Comparison of ENCODE assay signal across 8 cellular contexts in genomic region chr18:70205421-70206397, GRCh38. TPM values are rescaled to one million over a fixed set of nuclear protein-coding genes. Genes with fewer than 3 reads are reported as not detected.
DNase-seq lines count a peak whose midpoint lies in the region; ATAC-seq and TF ChIP-seq lines count a peak whose summit lies in the region.

RTTN (minus strand) TSS chr18:70205687; CDS start chr18:70205658, 29 bp downstream.

- H3K9ac ChIP-seq in liver (ENCODE audit: low read depth in 1 of 2, low read length in 2 of 2), result peak within 1 kb of the TSS; percentile 63 to 93

- no peak for TF ChIP-seq CTCF in C4-2B (conservative IDR thresholded peaks at IDR 0.05)
- TF ChIP-seq CTCF in liver (IDR thresholded peaks at IDR 0.05; ENCODE audit: low read depth, low read length, missing input control), result no peak

- no peaks in the 10 kb centered on the region for H3K36me3 ChIP-seq in liver (ENCODE audit: control insufficient read depth in 4 of 4, insufficient read depth in 3 of 4, low read depth in 1 of 4, low read length in 3 of 4)

- peak; percentile 47 to 61 for TF ChIP-seq RAD21 in liver (IDR thresholded peaks at IDR 0.05)

- H3K4me3 ChIP-seq in liver (ENCODE audit: low read depth in 1 of 3, low read length in 3 of 3), result peak within 1 kb of the TSS; percentile 80 to 96 (median 94)

- H3K9me3 ChIP-seq in liver (ENCODE audit: control insufficient read depth in 4 of 4, low read length in 3 of 4), result no peaks in the 10 kb centered on the region

- H3K27me3 ChIP-seq in liver (ENCODE audit: control insufficient read depth in 4 of 4, insufficient read depth in 4 of 4, low read length in 3 of 4), result no peaks in the 10 kb centered on the region

- H3K27ac ChIP-seq in C4-2B (peak within 1 kb of the TSS; percentile 73), liver (ENCODE audit: low read depth in 1 of 2, low read length in 2 of 2) (peak within 1 kb of the TSS; percentile 94 to 96)

- DNase-seq in NCI-H82 (lab: John Stamatoyannopoulos, UW) (peak; percentile 96), dermis microvascular lymphatic vessel endothelial cell (ENCODE audit: low read depth in 2 of 2) (peak; percentile 90 to 95)
- peak; percentile 91 to 93 for DNase-seq in activated CD4-positive, alpha-beta T cell treated with anti-CD3 and anti-CD28 coated beads, Interleukin-2, amount 50 U/mL, for 48 hours
- peak; percentile 92 for DNase-seq in stimulated activated CD4-positive, alpha-beta T cell treated with anti-CD3 and anti-CD28 coated beads, Interleukin-4, amount 100 ng/mL, for 24 hours

- WGBS in liver, result under 1% methylated on average over 78 of the region's 78 CpGs

- ATAC-seq in GM19397 (IDR thresholded peaks at IDR 0.05; ENCODE audit: unreplicated experiment) (peak; percentile 99), HG03571 (IDR thresholded peaks at IDR 0.05; ENCODE audit: unreplicated experiment) (peak; percentile 99)

- H3K4me1 ChIP-seq in liver (ENCODE audit: control insufficient read depth in 4 of 4, insufficient read depth in 4 of 4, low read length in 3 of 4), result peaks cover 4 to 19% (median 16%) of the 10 kb centered on the region in 4 donors

TF ChIP-seq in liver, 16 proteins besides CTCF, POLR2A, EP300 and RAD21:
- TF ChIP-seq ATF3 (IDR thresholded peaks at IDR 0.05) (no peak), FOXA1 (IDR thresholded peaks at IDR 0.05) (peak; percentile 7), ZBTB33 (IDR thresholded peaks at IDR 0.05) (peak; percentile 20), YY1 (IDR thresholded peaks at IDR 0.05) (peak; percentile 73), JUND (IDR thresholded peaks at IDR 0.05) (peak in 1 of 2 donors; percentile 39), RXRA (IDR thresholded peaks at IDR 0.05) (peak in 1 of 2 donors; percentile 21), NR2F2 (IDR thresholded peaks at IDR 0.05) (no peak), MAX (IDR thresholded peaks at IDR 0.05) (peak; percentile 6), GABPA (IDR thresholded peaks at IDR 0.05 in 1 of 2, conservative IDR thresholded peaks at IDR 0.05 in 1 of 2) (peak; percentile 85 to 92), HNF4A (conservative IDR thresholded peaks at IDR 0.05) (peak; percentile 17 to 19), REST (IDR thresholded peaks at IDR 0.05) (peak; percentile 28), FOXA2 (IDR thresholded peaks at IDR 0.05) (no peak), TAF1 (conservative IDR thresholded peaks at IDR 0.05) (peak; percentile 71)

RNA-seq across cellular contexts. Expression of gene RTTN, which starts in this region (rescaled TPM):
- total RNA-seq in dermis microvascular lymphatic vessel endothelial cell (13.4 and 15.0 TPM in 2 replicates), liver (10 to 100 TPM; 13.3 to 14.3 TPM)
- 1 to 10 TPM; 1.1 to 4.4 TPM for polyA plus RNA-seq in liver

Comparison
In these comparisons a context has a peak if more than half of its experiments do, and no peak if none do; other contexts are left out.
1. Peak in every context shown above with its lines: DNase-seq, ATAC-seq, H3K4me3 ChIP-seq and H3K27ac ChIP-seq.